In genomic region chr6:14441371-14441781, GRCh38 we compare ENCODE assay signal across 11 cellular contexts.
DNase-seq lines count a peak whose midpoint lies in the region; ATAC-seq and TF ChIP-seq lines count a peak whose summit lies in the region.
"Had no signal": no experiment of that assay in that cellular context is flagged by ENCODE, and none has a peak within 500 bp of the region (broad histone marks: within the 10 kb centered on the region; RNA-seq: fewer than 3 reads in every experiment).

No MANE protein-coding gene starts in this region.

- ATAC-seq in gastroesophageal sphincter (peak; percentile 93), GM21529 (IDR thresholded peaks at IDR 0.05; ENCODE audit: unreplicated experiment) (no peak)
- ATAC-seq in stimulated activated memory B cell treated with anti-CD40 and anti-IgM and Interleukin-4, amounts not matched to agents 10 μg/mL and 1 μg/mL and 100 μg/mL, for 72 hours, result no peak

- TF ChIP-seq EP300 in gastroesophageal sphincter (IDR thresholded peaks at IDR 0.05), result no peak

- WGBS in gastroesophageal sphincter (ENCODE audit: low coverage in 1 of 2), 2 donors, result 0 to 10% methylated on average over 3 to 4 of the region's 5 CpGs

- H3K9me3 Mint-ChIP-seq in stimulated activated memory B cell treated with anti-CD40 and anti-IgM and Interleukin-4, amounts not matched to agents 10 μg/mL and 1 μg/mL and 100 μg/mL, for 72 hours, result no peaks in the 10 kb centered on the region

- peak overlapping the region; percentile 78 to 98 (median 87) for H3K27ac ChIP-seq in gastroesophageal sphincter
- H3K27ac ChIP-seq: RWPE1 had no signal

- DNase-seq in GM04503 (ENCODE audit: low read depth) (peak; percentile 57), NCI-H2227 treated with DMSO at 0.1 percent for 48 hours (lab: John Stamatoyannopoulos, UW) (peak; percentile 97), retina (peak; percentile 64), HEK293T (ENCODE audit: extremely low spot score) (no peak)
- no peak for DNase-seq in effector CD8-positive, alpha-beta T cell (lab: John Stamatoyannopoulos, UW)
- DNase-seq: activated CD4-positive, alpha-beta T cell treated with anti-CD3 and anti-CD28 coated beads for 48 hours had no signal

- peaks cover 25% of the 10 kb centered on the region for H3K4me1 Mint-ChIP-seq in stimulated activated memory B cell treated with anti-CD40 and anti-IgM and Interleukin-4, amounts not matched to agents 10 μg/mL and 1 μg/mL and 100 μg/mL, for 72 hours

- H3K4me3 Mint-ChIP-seq in stimulated activated memory B cell treated with anti-CD40 and anti-IgM and Interleukin-4, amounts not matched to agents 10 μg/mL and 1 μg/mL and 100 μg/mL, for 72 hours, result no peak overlapping the region

- peak overlapping the region; percentile 12 to 21 for H3K4me3 ChIP-seq in gastroesophageal sphincter
- H3K4me3 ChIP-seq: lung had no signal

- H3K9me3 ChIP-seq in gastroesophageal sphincter, result no peaks in the 10 kb centered on the region

- H3K27me3 ChIP-seq in gastroesophageal sphincter, result no peaks in the 10 kb centered on the region

- no peaks in the 10 kb centered on the region for H3K36me3 ChIP-seq in gastroesophageal sphincter

- H3K4me1 ChIP-seq in gastroesophageal sphincter, result peaks cover 8 to 35% (median 13%) of the 10 kb centered on the region in 3 donors

- H3K36me3 Mint-ChIP-seq in stimulated activated memory B cell treated with anti-CD40 and anti-IgM and Interleukin-4, amounts not matched to agents 10 μg/mL and 1 μg/mL and 100 μg/mL, for 72 hours, result peaks cover 6% of the 10 kb centered on the region

- TF ChIP-seq CTCF in gastroesophageal sphincter (IDR thresholded peaks at IDR 0.05), result no peak

- POLR2A ChIA-PET in HEK293T (lab: Yijun Ruan, JAX), result no interaction called here

- CTCF ChIA-PET in HEK293T (lab: Yijun Ruan, JAX), result interaction anchor here (1.0 kb wide), 1 partner anchor 45 kb away, joined by 3 read pairs; no protein-coding TSS in a partner anchor

- H3K27ac Mint-ChIP-seq in stimulated activated memory B cell treated with anti-CD40 and anti-IgM and Interleukin-4, amounts not matched to agents 10 μg/mL and 1 μg/mL and 100 μg/mL, for 72 hours, result no peak overlapping the region

- no peak for TF ChIP-seq POLR2A in gastroesophageal sphincter (IDR thresholded peaks at IDR 0.05)

- no peaks in the 10 kb centered on the region for H3K27me3 Mint-ChIP-seq in stimulated activated memory B cell treated with anti-CD40 and anti-IgM and Interleukin-4, amounts not matched to agents 10 μg/mL and 1 μg/mL and 100 μg/mL, for 72 hours

TF ChIP-seq in HEK293T, 16 proteins besides CTCF, POLR2A, EP300 and RAD21:
- TF ChIP-seq FOXK2 (IDR thresholded peaks at IDR 0.05) (no peak), L3MBTL2 (conservative IDR thresholded peaks at IDR 0.05) (no peak), TARDBP (IDR thresholded peaks at IDR 0.05) (no peak), CTBP1 (IDR thresholded peaks at IDR 0.05; ENCODE audit: borderline replicate concordance) (no peak)

Comparison
In these comparisons a context has a peak if more than half of its experiments do, and no peak if none do; other contexts are left out.
1. DNase-seq: peak in GM04503 (single experiment), NCI-H2227 treated with DMSO at 0.1 percent for 48 hours (single experiment) and retina (single experiment); none in HEK293T (single experiment) and effector CD8-positive, alpha-beta T cell (single experiment).